12 cellular contexts compared by ENCODE assay signal in genomic region chr12:110536834-110537604, GRCh38. TPM values are rescaled to one million over a fixed set of nuclear protein-coding genes. Genes with fewer than 3 reads are reported as not detected.
A peak's percentile ranks its signal among the peaks of the same experiment; 100 is the strongest.
DNase-seq lines count a peak whose midpoint lies in the region; ATAC-seq and TF ChIP-seq lines count a peak whose summit lies in the region.
"Had no signal": no experiment of that assay in that cellular context is flagged by ENCODE, and none has a peak within 500 bp of the region (broad histone marks: within the 10 kb centered on the region; RNA-seq: fewer than 3 reads in every experiment).

No MANE protein-coding gene starts in this region.

- TF ChIP-seq EP300 in tibial nerve (IDR thresholded peaks at IDR 0.05): no peak

- H3K9ac ChIP-seq in muscle layer of colon (ENCODE audit: low read length): no peak overlapping the region

- DNase-seq in activated T-cell treated with anti-CD3 and anti-CD28 coated beads, Interleukin-2, amount 50 U/mL, for 72 hours: no peak
- DNase-seq in activated T-cell treated with anti-CD3 and anti-CD28 coated beads, Interleukin-2, amount 50 U/mL, for 48 hours: no peak
- DNase-seq in chondrocyte (ENCODE audit: low spot score) (no peak), tibial nerve (ENCODE audit: low spot score in 2 of 2) (no peak)
- DNase-seq in activated CD4-positive, alpha-beta T cell treated with anti-CD3 and anti-CD28 coated beads, Interleukin-2, amount 10 ng/mL, durations not matched to agents 24 days and 14 days: no peak
- DNase-seq: activated naive CD8-positive, alpha-beta T cell treated with anti-CD3 and anti-CD28 coated beads, Interleukin-2, amount 10 ng/mL, durations not matched to agents 7 days and 5 days; Calu3; effector CD4-positive, alpha-beta T cell; retina had no signal

- H3K9me3 ChIP-seq in muscle layer of colon (ENCODE audit: low read length): no peaks in the 10 kb centered on the region
- H3K9me3 ChIP-seq in tibial nerve: no peaks in the 10 kb centered on the region

- ATAC-seq in activated T-cell treated with anti-CD3 and anti-CD28 coated beads, Interleukin-2, amount 50 U/mL, for 72 hours (replicated peaks in 1 of 2): no peak
- ATAC-seq in GM19035 (IDR thresholded peaks at IDR 0.05; ENCODE audit: unreplicated experiment): no peak
- ATAC-seq in HG03196 (IDR thresholded peaks at IDR 0.05; ENCODE audit: unreplicated experiment): no peak

- H3K27me3 ChIP-seq in muscle layer of colon (ENCODE audit: control insufficient read depth in 1 of 2, insufficient read depth in 2 of 2, low read length in 2 of 2) (no peaks in the 10 kb centered on the region), tibial nerve (no peaks in the 10 kb centered on the region)

- no peak for TF ChIP-seq POLR2A in tibial nerve (IDR thresholded peaks at IDR 0.05)

- H3K27me3 Mint-ChIP-seq in activated T-cell treated with anti-CD3 and anti-CD28 coated beads, Interleukin-2, amount 50 U/mL, for 72 hours (ENCODE audit: low read depth): no peaks in the 10 kb centered on the region
- no peaks in the 10 kb centered on the region for H3K27me3 Mint-ChIP-seq in chondrocyte (ENCODE audit: low read depth)
- H3K27me3 Mint-ChIP-seq in activated CD4-positive, alpha-beta T cell treated with anti-CD3 and anti-CD28 coated beads, Interleukin-2, amount 10 ng/mL, durations not matched to agents 24 days and 14 days: no peaks in the 10 kb centered on the region
- H3K27me3 Mint-ChIP-seq: activated naive CD8-positive, alpha-beta T cell treated with anti-CD3 and anti-CD28 coated beads, Interleukin-2, amount 10 ng/mL, durations not matched to agents 7 days and 5 days had no signal

- peaks cover 22% of the 10 kb centered on the region for H3K4me1 Mint-ChIP-seq in activated T-cell treated with anti-CD3 and anti-CD28 coated beads, Interleukin-2, amount 50 U/mL, for 72 hours (ENCODE audit: low read depth)
- H3K4me1 Mint-ChIP-seq in chondrocyte (ENCODE audit: low read depth): peaks cover 43% of the 10 kb centered on the region
- peaks cover 26% of the 10 kb centered on the region for H3K4me1 Mint-ChIP-seq in activated CD4-positive, alpha-beta T cell treated with anti-CD3 and anti-CD28 coated beads, Interleukin-2, amount 10 ng/mL, durations not matched to agents 24 days and 14 days

- no peaks in the 10 kb centered on the region for H3K9me3 Mint-ChIP-seq in activated T-cell treated with anti-CD3 and anti-CD28 coated beads, Interleukin-2, amount 50 U/mL, for 72 hours
- no peaks in the 10 kb centered on the region for H3K9me3 Mint-ChIP-seq in chondrocyte (ENCODE audit: low read depth)
- no peaks in the 10 kb centered on the region for H3K9me3 Mint-ChIP-seq in activated CD4-positive, alpha-beta T cell treated with anti-CD3 and anti-CD28 coated beads, Interleukin-2, amount 10 ng/mL, durations not matched to agents 24 days and 14 days
- H3K9me3 Mint-ChIP-seq: activated naive CD8-positive, alpha-beta T cell treated with anti-CD3 and anti-CD28 coated beads, Interleukin-2, amount 10 ng/mL, durations not matched to agents 7 days and 5 days had no signal

- H3K4me3 ChIP-seq in muscle layer of colon (ENCODE audit: low read depth in 1 of 2, low read length in 2 of 2): peak overlapping the region in 1 of 2 donors; percentile 38
- no peak overlapping the region for H3K4me3 ChIP-seq in tibial nerve

- H3K27ac Mint-ChIP-seq in activated T-cell treated with anti-CD3 and anti-CD28 coated beads, Interleukin-2, amount 50 U/mL, for 72 hours: peak overlapping the region; percentile 83
- H3K27ac Mint-ChIP-seq in chondrocyte (ENCODE audit: unreplicated experiment): peak overlapping the region; percentile 90
- no peak overlapping the region for H3K27ac Mint-ChIP-seq in activated CD4-positive, alpha-beta T cell treated with anti-CD3 and anti-CD28 coated beads, Interleukin-2, amount 10 ng/mL, durations not matched to agents 24 days and 14 days
- H3K27ac Mint-ChIP-seq: activated naive CD8-positive, alpha-beta T cell treated with anti-CD3 and anti-CD28 coated beads, Interleukin-2, amount 10 ng/mL, durations not matched to agents 7 days and 5 days had no signal

- H3K4me1 ChIP-seq in muscle layer of colon (ENCODE audit: insufficient read depth, low read length) (peaks cover 47% of the 10 kb centered on the region), tibial nerve (peaks cover 0 to 21% (median 0%) of the 10 kb centered on the region in 4 donors)

- intact Hi-C loops in activated CD4-positive, alpha-beta T cell treated with anti-CD3 and anti-CD28 coated beads, Interleukin-2, amount 10 ng/mL, durations not matched to agents 24 days and 14 days (cut with micrococcal nuclease): no loop called here

- H3K36me3 ChIP-seq in muscle layer of colon (ENCODE audit: insufficient read depth, low read length) (peaks cover 30% of the 10 kb centered on the region), tibial nerve (peaks cover 0 to 25% (median 9%) of the 10 kb centered on the region in 3 donors)

- H3K4me3 Mint-ChIP-seq in activated T-cell treated with anti-CD3 and anti-CD28 coated beads, Interleukin-2, amount 50 U/mL, for 72 hours: no peak overlapping the region
- peak overlapping the region; percentile 14 for H3K4me3 Mint-ChIP-seq in chondrocyte (ENCODE audit: unreplicated experiment)
- no peak overlapping the region for H3K4me3 Mint-ChIP-seq in activated CD4-positive, alpha-beta T cell treated with anti-CD3 and anti-CD28 coated beads, Interleukin-2, amount 10 ng/mL, durations not matched to agents 24 days and 14 days
- H3K4me3 Mint-ChIP-seq: activated naive CD8-positive, alpha-beta T cell treated with anti-CD3 and anti-CD28 coated beads, Interleukin-2, amount 10 ng/mL, durations not matched to agents 7 days and 5 days had no signal

- peaks cover 3 to 25% of the 10 kb centered on the region in 2 donors for H3K36me3 Mint-ChIP-seq in activated T-cell treated with anti-CD3 and anti-CD28 coated beads, Interleukin-2, amount 50 U/mL, for 72 hours (ENCODE audit: insufficient read depth in 2 of 2)
- H3K36me3 Mint-ChIP-seq in chondrocyte (ENCODE audit: low read depth): peaks cover 8% of the 10 kb centered on the region
- H3K36me3 Mint-ChIP-seq in activated CD4-positive, alpha-beta T cell treated with anti-CD3 and anti-CD28 coated beads, Interleukin-2, amount 10 ng/mL, durations not matched to agents 24 days and 14 days (ENCODE audit: low read depth): peaks cover 52% of the 10 kb centered on the region

- H3K27ac ChIP-seq in muscle layer of colon (ENCODE audit: low read depth, low read length) (peak overlapping the region; percentile 68), tibial nerve (peak overlapping the region; percentile 10 to 75 (median 42))

- WGBS in tibial nerve, 2 donors: 75 to 76% methylated on average over 4 of the region's 4 CpGs

- TF ChIP-seq CTCF in chondrocyte (IDR thresholded peaks at IDR 0.05): no peak
- TF ChIP-seq CTCF in tibial nerve (IDR thresholded peaks at IDR 0.05): no peak

RNA-seq across cellular contexts. Expression of gene RAD9B, which starts 34.9 kb away (rescaled TPM):
- total RNA-seq in activated T-cell treated with anti-CD3 and anti-CD28 coated beads, Interleukin-2, amount 50 U/mL, for 72 hours: 1 to 10 TPM; 2.3 to 4.4 TPM
- 0.27 to 0.54 TPM (median 0.39 TPM) in 3 replicates for total RNA-seq in chondrocyte
- total RNA-seq in tibial nerve: 1 to 10 TPM in 1 of 4 donors, under 1 TPM in 3; 0.30 to 2.4 (median 0.71) TPM
- total RNA-seq in activated CD4-positive, alpha-beta T cell treated with anti-CD3 and anti-CD28 coated beads, Interleukin-2, amount 10 ng/mL, durations not matched to agents 24 days and 14 days: 0.37 and 0.95 TPM in 2 replicates

RNA-seq across cellular contexts. Expression of gene VPS29, which starts 35.1 kb away (rescaled TPM):
- 100 to 1,000 TPM in 1 of 2 donors, 10 to 100 TPM in 1; 98.2 to 104 TPM for total RNA-seq in activated T-cell treated with anti-CD3 and anti-CD28 coated beads, Interleukin-2, amount 50 U/mL, for 72 hours
- total RNA-seq in chondrocyte (83.0 to 93.9 TPM (median 90.4 TPM) in 3 replicates), tibial nerve (100 to 1,000 TPM in 1 of 4 donors, 10 to 100 TPM in 3; 66.6 to 142 (median 82.9) TPM)
- total RNA-seq in activated CD4-positive, alpha-beta T cell treated with anti-CD3 and anti-CD28 coated beads, Interleukin-2, amount 10 ng/mL, durations not matched to agents 24 days and 14 days: 101 and 106 TPM in 2 replicates

RNA-seq across cellular contexts. Expression of gene PPTC7, which starts 46.1 kb away (rescaled TPM):
- total RNA-seq in activated T-cell treated with anti-CD3 and anti-CD28 coated beads, Interleukin-2, amount 50 U/mL, for 72 hours: 10 to 100 TPM; 42.6 to 42.9 TPM
- 10.9 to 15.3 TPM (median 13.9 TPM) in 3 replicates for total RNA-seq in chondrocyte
- 10 to 100 TPM; 21.6 to 23.6 (median 23.1) TPM for total RNA-seq in tibial nerve
- 57.9 and 58.4 TPM in 2 replicates for total RNA-seq in activated CD4-positive, alpha-beta T cell treated with anti-CD3 and anti-CD28 coated beads, Interleukin-2, amount 10 ng/mL, durations not matched to agents 24 days and 14 days
